Comparison of ENCODE assay signal across 19 cellular contexts in genomic region chr17:44074231-44074910, GRCh38.
DNase-seq lines count a peak whose midpoint lies in the region; FAIRE-seq and TF ChIP-seq lines count a peak whose summit lies in the region.
"Had no signal": no experiment of that assay in that cellular context is flagged by ENCODE, and none has a peak within 500 bp of the region (broad histone marks: within the 10 kb centered on the region; RNA-seq: fewer than 3 reads in every experiment).

No MANE protein-coding gene starts in this region.

- peak; percentile 40 for FAIRE-seq in HTR-8/SVneo (lab: Jason Lieb, UNC)

- H3K36me3 Mint-ChIP-seq in nephron (ENCODE audit: low read depth) = peaks cover 33% of the 10 kb centered on the region

- H3K27me3 ChIP-seq in BLaER1 treated with 17β-estradiol and CSF1 and Interleukin-3, amounts not matched to agents 10 nM and 100 nM = no peaks in the 10 kb centered on the region
- H3K27me3 ChIP-seq in adipocyte (replicated peaks; ENCODE audit: control insufficient read depth, insufficient read depth, low read length) = no peaks in the 10 kb centered on the region
- H3K27me3 ChIP-seq: suprapubic skin had no signal

- H3K4me1 Mint-ChIP-seq in nephron = peaks cover 27% of the 10 kb centered on the region

- H3K9me3 ChIP-seq in BLaER1 treated with 17β-estradiol and CSF1 and Interleukin-3, amounts not matched to agents 10 nM and 100 nM (replicated peaks in 1 of 11) = no peaks in the 10 kb centered on the region
- no peaks in the 10 kb centered on the region for H3K9me3 ChIP-seq in adipocyte (ENCODE audit: control insufficient read depth, low read length)
- H3K9me3 ChIP-seq: left ventricle myocardium inferior, suprapubic skin had no signal

- peak overlapping the region in 2 of 3 experiments; percentile 16 to 48 for H3K27ac Mint-ChIP-seq in nephron
- H3K27ac Mint-ChIP-seq: activated CD4-positive, alpha-beta T cell treated with anti-CD3 and anti-CD28 coated beads for 36 hours had no signal

- no peaks in the 10 kb centered on the region for H3K27me3 Mint-ChIP-seq in nephron (ENCODE audit: low read depth)
- H3K27me3 Mint-ChIP-seq: activated CD4-positive, alpha-beta T cell treated with anti-CD3 and anti-CD28 coated beads for 36 hours had no signal

- H3K27ac ChIP-seq in BLaER1 treated with 17β-estradiol and CSF1 and Interleukin-3, amounts not matched to agents 10 nM and 100 nM = peak overlapping the region in 4 of 11 experiments; percentile 4 to 31 (median 26); a peak in 4 of 22 replicates
- H3K27ac ChIP-seq: epithelial cell of prostate, left ventricle myocardium inferior, suprapubic skin had no signal

- DNase-seq in HTR-8/SVneo (ENCODE audit: insufficient read length, low spot score) = no peak
- DNase-seq in adipocyte (ENCODE audit: low read depth) = no peak
- DNase-seq in NCI-H1694 treated with DMSO at 0.1 percent for 48 hours (lab: John Stamatoyannopoulos, UW) = no peak
- DNase-seq in RKO (ENCODE audit: low spot score) = no peak
- no peak for DNase-seq in stimulated activated CD4-positive, alpha-beta T cell treated with anti-CD3 and anti-CD28 coated beads, Interleukin-4, amount 100 ng/mL, for 1 hour
- DNase-seq: activated CD4-positive, alpha-beta T cell treated with anti-CD3 and anti-CD28 coated beads for 36 hours; activated effector memory CD4-positive, alpha-beta T cell treated with anti-CD3 and anti-CD28 coated beads, Interleukin-2, amount 50 U/mL, for 16 hours; AML-193; left ventricle myocardium inferior; NCI-H1436 treated with DMSO at 0.1 percent for 48 hours; NCI-H524; stimulated activated CD4-positive, alpha-beta T cell treated with anti-CD3 and anti-CD28 coated beads, Interleukin-4, amount 100 ng/mL, for 4 hours; stimulated activated CD8-positive, alpha-beta memory T cell treated with anti-CD3 and anti-CD28 coated beads, Interleukin-4, amount 100 ng/mL, for 48 hours; T-helper 9 cell had no signal

- no peak overlapping the region for H3K4me2 ChIP-seq in BLaER1 treated with 17β-estradiol and CSF1 and Interleukin-3, amounts not matched to agents 10 nM and 100 nM

- H3K9ac ChIP-seq in BLaER1 treated with 17β-estradiol and CSF1 and Interleukin-3, amounts not matched to agents 10 nM and 100 nM = peak overlapping the region in 6 of 11 experiments; percentile 2 to 50 (median 28); a peak in 6 of 22 replicates
- peak overlapping the region; percentile 26 for H3K9ac ChIP-seq in adipocyte (ENCODE audit: low read length)

- H3K9me3 Mint-ChIP-seq in nephron = no peaks in the 10 kb centered on the region

- H3K36me3 ChIP-seq in BLaER1 treated with 17β-estradiol and CSF1 and Interleukin-3, amounts not matched to agents 10 nM and 100 nM = peaks cover 47 to 66% (median 60%) of the 10 kb centered on the region in 11 experiments
- H3K36me3 ChIP-seq in adipocyte (ENCODE audit: control insufficient read depth, insufficient read depth, low read length, severe bottlenecking) = peaks cover 51% of the 10 kb centered on the region

- no peak overlapping the region for H3K4me3 ChIP-seq in BLaER1 treated with 17β-estradiol and CSF1 and Interleukin-3, amounts not matched to agents 10 nM and 100 nM
- H3K4me3 ChIP-seq in adipocyte (ENCODE audit: low read length) = no peak overlapping the region
- H3K4me3 ChIP-seq: left ventricle myocardium inferior, skin epidermis, suprapubic skin had no signal

- TF ChIP-seq CTCF in nephron (IDR thresholded peaks at IDR 0.05; ENCODE audit: unreplicated experiment in 3 of 3) = no peak

- peak overlapping the region; percentile 45 to 54 (median 53) for H3K4me3 Mint-ChIP-seq in nephron
- H3K4me3 Mint-ChIP-seq: activated CD4-positive, alpha-beta T cell treated with anti-CD3 and anti-CD28 coated beads for 36 hours had no signal

- peaks cover 53 to 90% (median 75%) of the 10 kb centered on the region in 10 experiments for H3K4me1 ChIP-seq in BLaER1 treated with 17β-estradiol and CSF1 and Interleukin-3, amounts not matched to agents 10 nM and 100 nM
- H3K4me1 ChIP-seq in adipocyte (ENCODE audit: control insufficient read depth, insufficient read depth, low read length) = peaks cover 26% of the 10 kb centered on the region

- H4K20me1 ChIP-seq in BLaER1 treated with 17β-estradiol and CSF1 and Interleukin-3, amounts not matched to agents 10 nM and 100 nM = peaks cover 0 to 17% (median 8%) of the 10 kb centered on the region in 11 experiments; a peak in 7 of 22 replicates
